In the genomic region with DNA sequence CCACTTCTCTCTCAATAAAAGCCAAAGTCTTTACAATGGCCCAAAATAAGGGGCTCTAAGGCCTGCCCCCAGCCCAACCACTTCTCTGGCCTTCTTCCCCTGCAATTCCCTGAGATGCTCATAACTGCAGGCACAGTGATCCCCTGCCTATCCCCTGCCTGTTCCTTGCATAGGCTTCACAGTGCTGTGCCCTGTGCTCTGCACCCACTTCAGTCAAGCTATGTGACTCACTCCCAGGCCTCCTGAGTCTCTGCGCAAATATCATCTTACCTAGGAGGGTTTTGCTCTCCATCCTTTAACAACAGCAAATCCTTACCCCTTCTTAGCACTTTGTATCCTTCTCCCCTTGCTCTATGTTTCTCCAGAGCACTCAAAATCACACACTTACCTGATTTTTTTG, we compare ENCODE assay signal across 26 cellular contexts.
"Had no signal": no experiment of that assay in that cellular context is flagged by ENCODE, and none has a peak within 500 bp of the region (broad histone marks: within the 10 kb centered on the region; RNA-seq: fewer than 3 reads in every experiment).

No MANE protein-coding gene starts in this region.

- H3K9me3 Mint-ChIP-seq: activated B cell treated with CpG ODN at 0.5 μM for 24 hours; activated CD4-positive, alpha-beta memory T cell treated with anti-CD3 and anti-CD28 coated beads for 36 hours; activated CD4-positive, alpha-beta T cell treated with anti-CD3 and anti-CD28 coated beads, Interleukin-2, amount 10 ng/mL, durations not matched to agents 24 days and 14 days; activated naive CD4-positive, alpha-beta T cell treated with anti-CD3 and anti-CD28 coated beads for 36 hours; activated T-cell treated with anti-CD3 and anti-CD28 coated beads, Interleukin-2, amount 50 U/mL, for 4 hours; central memory CD8-positive, alpha-beta T cell had no signal

- FAIRE-seq: astrocyte, RCC 7860 had no signal

- H3K4me1 Mint-ChIP-seq: activated B cell treated with CpG ODN at 0.5 μM for 24 hours; activated CD4-positive, alpha-beta T cell treated with anti-CD3 and anti-CD28 coated beads, Interleukin-2, amount 10 ng/mL, durations not matched to agents 24 days and 14 days; brain; central memory CD8-positive, alpha-beta T cell had no signal

- H3K27ac ChIP-seq: SJSA1 had no signal

- DNase-seq: activated B cell treated with CpG ODN at 0.5 μM for 24 hours; activated CD4-positive, alpha-beta memory T cell treated with anti-CD3 and anti-CD28 coated beads for 36 hours; activated CD4-positive, alpha-beta T cell treated with anti-CD3 and anti-CD28 coated beads for 1 hour; activated CD4-positive, alpha-beta T cell treated with anti-CD3 and anti-CD28 coated beads, Interleukin-2, amount 10 ng/mL, durations not matched to agents 24 days and 14 days; activated CD8-positive, alpha-beta memory T cell treated with anti-CD3 and anti-CD28 coated beads for 24 hours; activated effector memory CD4-positive, alpha-beta T cell treated with anti-CD3 and anti-CD28 coated beads, Interleukin-2, amount 50 U/mL, for 16 hours; activated naive CD4-positive, alpha-beta T cell treated with anti-CD3 and anti-CD28 coated beads for 36 hours; activated T-cell treated with anti-CD3 and anti-CD28 coated beads, Interleukin-2, amount 50 U/mL, for 4 hours; amygdala; MG63; MV-4-11; NCI-H1092 treated with DMSO at 0.1 percent for 48 hours; NCI-H1417 treated with DMSO at 0.1 percent for 48 hours; NCI-H187; NCI-H2081 treated with DMSO at 0.1 percent for 48 hours; NCI-H446; NCI-H524; SHP77; SW 1271 had no signal

- H3K27ac Mint-ChIP-seq: activated B cell treated with CpG ODN at 0.5 μM for 24 hours; activated CD4-positive, alpha-beta memory T cell treated with anti-CD3 and anti-CD28 coated beads for 36 hours; activated CD4-positive, alpha-beta T cell treated with anti-CD3 and anti-CD28 coated beads, Interleukin-2, amount 10 ng/mL, durations not matched to agents 24 days and 14 days; activated naive CD4-positive, alpha-beta T cell treated with anti-CD3 and anti-CD28 coated beads for 36 hours; activated naive CD8-positive, alpha-beta T cell; brain had no signal

- H3K4me3 ChIP-seq: MG63, SJSA1 had no signal

- H3K27me3 ChIP-seq: MG63, SJSA1 had no signal

- H3K36me3 ChIP-seq: MG63, SJSA1 had no signal

- H3K4me3 Mint-ChIP-seq: activated B cell treated with CpG ODN at 0.5 μM for 24 hours; activated CD4-positive, alpha-beta memory T cell treated with anti-CD3 and anti-CD28 coated beads for 36 hours; activated CD4-positive, alpha-beta T cell treated with anti-CD3 and anti-CD28 coated beads, Interleukin-2, amount 10 ng/mL, durations not matched to agents 24 days and 14 days; activated naive CD4-positive, alpha-beta T cell treated with anti-CD3 and anti-CD28 coated beads for 36 hours; activated naive CD8-positive, alpha-beta T cell; activated T-cell treated with anti-CD3 and anti-CD28 coated beads, Interleukin-2, amount 50 U/mL, for 4 hours; central memory CD8-positive, alpha-beta T cell had no signal

- ATAC-seq: activated T-cell treated with anti-CD3 and anti-CD28 coated beads, Interleukin-2, amount 50 U/mL, for 4 hours; SK-N-SH treated with all-trans-retinoic acid at 6 μM for 48 hours had no signal

- H3K9me3 ChIP-seq: MG63, SJSA1 had no signal

- H3K27me3 Mint-ChIP-seq: activated B cell treated with CpG ODN at 0.5 μM for 24 hours; activated CD4-positive, alpha-beta memory T cell treated with anti-CD3 and anti-CD28 coated beads for 36 hours; activated CD4-positive, alpha-beta T cell treated with anti-CD3 and anti-CD28 coated beads, Interleukin-2, amount 10 ng/mL, durations not matched to agents 24 days and 14 days; activated naive CD8-positive, alpha-beta T cell; central memory CD8-positive, alpha-beta T cell had no signal
